In genomic region chr11:119309953-119310681, GRCh38 we compare ENCODE assay signal across 2 cellular contexts.
TF ChIP-seq lines count a peak whose summit lies in the region.

No MANE protein-coding gene starts in this region.

TF ChIP-seq in IMR-90, 13 proteins besides CTCF, POLR2A, EP300 and RAD21:
- no peak for TF ChIP-seq ELK1 (IDR thresholded peaks at IDR 0.05; ENCODE audit: borderline replicate concordance, low read depth, low read length)
- TF ChIP-seq RCOR1 (IDR thresholded peaks at IDR 0.05; ENCODE audit: insufficient replicate concordance, low read length) = no peak
- no peak for TF ChIP-seq USF2 (IDR thresholded peaks at IDR 0.05; ENCODE audit: low read depth, low read length)
- TF ChIP-seq RFX5 (IDR thresholded peaks at IDR 0.05; ENCODE audit: low read depth, low read length) = no peak
- no peak for TF ChIP-seq CHD1 (IDR thresholded peaks at IDR 0.05; ENCODE audit: low read depth, low read length)
- no peak for TF ChIP-seq CEBPB (IDR thresholded peaks at IDR 0.05; ENCODE audit: low read depth, low read length)
- TF ChIP-seq SMC3 (IDR thresholded peaks at IDR 0.05; ENCODE audit: low read depth, low read length) = no peak
- no peak for TF ChIP-seq MAZ (IDR thresholded peaks at IDR 0.05; ENCODE audit: borderline replicate concordance, low read depth, low read length)
- TF ChIP-seq MXI1 (IDR thresholded peaks at IDR 0.05; ENCODE audit: borderline replicate concordance, low read depth, low read length) = no peak
- TF ChIP-seq BHLHE40 (IDR thresholded peaks at IDR 0.05; ENCODE audit: low read depth, low read length) = no peak
- TF ChIP-seq FOS (IDR thresholded peaks at IDR 0.05; ENCODE audit: low read depth, low read length) = no peak

TF ChIP-seq in endothelial cell of umbilical vein, 7 proteins besides CTCF, POLR2A, EP300 and RAD21:
- TF ChIP-seq POLR2AphosphoS5 (IDR thresholded peaks at IDR 0.05; ENCODE audit: insufficient read depth, low read depth, low read length) = no peak
- no peak for TF ChIP-seq FOS (IDR thresholded peaks at IDR 0.05; ENCODE audit: borderline replicate concordance, insufficient read depth, low read length)
- no peak for TF ChIP-seq JUN (IDR thresholded peaks at IDR 0.05; ENCODE audit: borderline replicate concordance, insufficient read depth, insufficient read length, low read depth)
- TF ChIP-seq EZH2 (IDR thresholded peaks at IDR 0.05; ENCODE audit: borderline replicate concordance, low read depth, low read length, severe bottlenecking) = no peak
- no peak for TF ChIP-seq GATA2 (IDR thresholded peaks at IDR 0.05; ENCODE audit: insufficient read depth, insufficient read length, low read depth, low read length)
- no peak for TF ChIP-seq MAX (IDR thresholded peaks at IDR 0.05; ENCODE audit: insufficient read depth, insufficient read length)
- TF ChIP-seq MYC (IDR thresholded peaks at IDR 0.05; ENCODE audit: low read depth, low read length) = no peak
TF ChIP-seq in endothelial cell of umbilical vein: peak in this region for 0.
